8 cellular contexts compared by ENCODE assay signal in genomic region chr18:23992119-23992940, GRCh38. TPM values are rescaled to one million over a fixed set of nuclear protein-coding genes. Genes with fewer than 3 reads are reported as not detected.
A peak's percentile ranks its signal among the peaks of the same experiment; 100 is the strongest.
DNase-seq lines count a peak whose midpoint lies in the region; ATAC-seq and TF ChIP-seq lines count a peak whose summit lies in the region.

No MANE protein-coding gene starts in this region.

- peak overlapping the region; percentile 66 for H3K27ac ChIP-seq in CD8-positive, alpha-beta memory T cell (ENCODE audit: low read depth, low read length)
- H3K27ac ChIP-seq in OCI-LY7 (ENCODE audit: low read depth, low read length, poor library complexity, severe bottlenecking), result no peak overlapping the region

- DNase-seq in CD8-positive, alpha-beta memory T cell, result peak; percentile 34 to 84 (median 75)
- DNase-seq in NCI-H2081 (lab: John Stamatoyannopoulos, UW) (peak; percentile 19 to 51), left lobe of liver (ENCODE audit: low spot score) (peak; percentile 86), OCI-LY7 (ENCODE audit: low spot score) (no peak)

- H3K4me3 ChIP-seq in CD8-positive, alpha-beta memory T cell (ENCODE audit: low read length), result peak overlapping the region; percentile 32
- H3K4me3 ChIP-seq in OCI-LY7 (ENCODE audit: low read depth, low read length, poor library complexity, severe bottlenecking), result no peak overlapping the region

- H3K9me3 ChIP-seq in CD8-positive, alpha-beta memory T cell (ENCODE audit: low read length), result no peaks in the 10 kb centered on the region
- no peaks in the 10 kb centered on the region for H3K9me3 ChIP-seq in OCI-LY7 (ENCODE audit: low read length)

- H3K4me1 ChIP-seq in CD8-positive, alpha-beta memory T cell (ENCODE audit: insufficient read depth, low read length), result peaks cover 54% of the 10 kb centered on the region
- H3K4me1 ChIP-seq in OCI-LY7 (ENCODE audit: insufficient read depth, low read length, poor library complexity, severe bottlenecking), result no peaks in the 10 kb centered on the region

- H3K27me3 ChIP-seq in CD8-positive, alpha-beta memory T cell (ENCODE audit: insufficient read depth, low read length, poor library complexity, severe bottlenecking), result no peaks in the 10 kb centered on the region

- H3K36me3 ChIP-seq in CD8-positive, alpha-beta memory T cell (ENCODE audit: insufficient read depth, low read length), result no peaks in the 10 kb centered on the region
- no peaks in the 10 kb centered on the region for H3K36me3 ChIP-seq in OCI-LY7 (ENCODE audit: insufficient read depth, low read length)

- H3K4me3 Mint-ChIP-seq in CD8-positive, alpha-beta memory T cell, result peak overlapping the region; percentile 86 to 99 (median 94)
- H3K4me3 Mint-ChIP-seq in activated naive CD4-positive, alpha-beta T cell treated with anti-CD3 and anti-CD28 coated beads, Interleukin-2, amount 50 U/mL, for 24 hours, result peak overlapping the region; percentile 60

- CTCF ChIA-PET in CD8-positive, alpha-beta memory T cell (lab: Charles Lee), result interaction anchor here (1.0 to 3.3 kb wide), 11 partner anchors 9 to 74 kb away, joined by 3 to 18 read pairs (median 5); partner anchors contain the start of gene TTC39C
- CTCF ChIA-PET in OCI-LY7 (lab: Charles Lee; ENCODE audit: unreplicated experiment), result no interaction called here

- no peak overlapping the region for H3K4me2 ChIP-seq in OCI-LY7 (ENCODE audit: low read length)

- POLR2A ChIA-PET in CD8-positive, alpha-beta memory T cell (lab: Charles Lee), result interaction anchor here (0.8 to 2.4 kb wide), 10 partner anchors 9 to 102 kb away, joined by 3 to 15 read pairs (median 4); no protein-coding TSS in a partner anchor
- POLR2A ChIA-PET in OCI-LY7 (lab: Charles Lee), result interaction anchor here (0.9 kb wide), 1 partner anchor 12 kb away, joined by 3 read pairs; no protein-coding TSS in a partner anchor

- peak overlapping the region; percentile 97 to 99 (median 98) for H3K27ac Mint-ChIP-seq in CD8-positive, alpha-beta memory T cell
- peak overlapping the region; percentile 37 for H3K27ac Mint-ChIP-seq in activated naive CD4-positive, alpha-beta T cell treated with anti-CD3 and anti-CD28 coated beads, Interleukin-2, amount 50 U/mL, for 24 hours

- H3K27me3 Mint-ChIP-seq in CD8-positive, alpha-beta memory T cell, result no peaks in the 10 kb centered on the region
- no peaks in the 10 kb centered on the region for H3K27me3 Mint-ChIP-seq in activated naive CD4-positive, alpha-beta T cell treated with anti-CD3 and anti-CD28 coated beads, Interleukin-2, amount 50 U/mL, for 24 hours

- H3K36me3 Mint-ChIP-seq in CD8-positive, alpha-beta memory T cell, result peaks cover 4 to 33% (median 16%) of the 10 kb centered on the region in 3 donors
- no peaks in the 10 kb centered on the region for H3K36me3 Mint-ChIP-seq in activated naive CD4-positive, alpha-beta T cell treated with anti-CD3 and anti-CD28 coated beads, Interleukin-2, amount 50 U/mL, for 24 hours

- no peaks in the 10 kb centered on the region for H4K20me1 ChIP-seq in OCI-LY7 (ENCODE audit: insufficient read depth, low read length)

- intact Hi-C loops in OCI-LY7 (cut with micrococcal nuclease; ENCODE audit: unreplicated experiment), result no loop called here

- H2AFZ ChIP-seq in OCI-LY7 (ENCODE audit: low read length), result no peak overlapping the region

- no peaks in the 10 kb centered on the region for H3K9me3 Mint-ChIP-seq in CD8-positive, alpha-beta memory T cell
- H3K9me3 Mint-ChIP-seq in activated naive CD4-positive, alpha-beta T cell treated with anti-CD3 and anti-CD28 coated beads, Interleukin-2, amount 50 U/mL, for 24 hours, result no peaks in the 10 kb centered on the region

- no TSS peak for BruUV-seq in OCI-LY7 (replicated peaks; lab: Mats Ljungman, UMichigan)

- TF ChIP-seq CTCF in OCI-LY7 (conservative IDR thresholded peaks at IDR 0.05; ENCODE audit: low read length), result no peak

- H3K4me1 Mint-ChIP-seq in CD8-positive, alpha-beta memory T cell, result peaks cover 68 to 93% (median 89%) of the 10 kb centered on the region in 3 donors
- H3K4me1 Mint-ChIP-seq in activated naive CD4-positive, alpha-beta T cell treated with anti-CD3 and anti-CD28 coated beads, Interleukin-2, amount 50 U/mL, for 24 hours, result peaks cover 70% of the 10 kb centered on the region

- ATAC-seq in left lobe of liver, result peak; percentile 100
- no peak for ATAC-seq in GM19324 (IDR thresholded peaks at IDR 0.05; ENCODE audit: low FRiP score, unreplicated experiment)
- no peak for ATAC-seq in GM21447 (IDR thresholded peaks at IDR 0.05; ENCODE audit: unreplicated experiment)
- ATAC-seq in GM19397 (IDR thresholded peaks at IDR 0.05; ENCODE audit: unreplicated experiment), result no peak

- no peaks in the 10 kb centered on the region for H3K9me2 ChIP-seq in OCI-LY7 (ENCODE audit: insufficient read depth, low read length)

- H3K79me2 ChIP-seq in OCI-LY7 (ENCODE audit: insufficient read depth, low read depth, low read length), result no peaks in the 10 kb centered on the region

RNA-seq across cellular contexts. Expression of gene TTC39C, which starts 22.2 kb away (rescaled TPM):
- 10 to 100 TPM; 57.4 to 59.5 TPM for total RNA-seq in CD8-positive, alpha-beta memory T cell
- polyA plus RNA-seq in CD8-positive, alpha-beta memory T cell, result 80.2 TPM
- total RNA-seq in left lobe of liver, result 133 TPM
- 31.4 and 33.4 TPM in 2 replicates for total RNA-seq in OCI-LY7 (2014; rRNA removed; shearing (Covaris generic))
- 47.0 TPM in 2 replicates for total RNA-seq in OCI-LY7 (2022)
